In the genomic region with DNA sequence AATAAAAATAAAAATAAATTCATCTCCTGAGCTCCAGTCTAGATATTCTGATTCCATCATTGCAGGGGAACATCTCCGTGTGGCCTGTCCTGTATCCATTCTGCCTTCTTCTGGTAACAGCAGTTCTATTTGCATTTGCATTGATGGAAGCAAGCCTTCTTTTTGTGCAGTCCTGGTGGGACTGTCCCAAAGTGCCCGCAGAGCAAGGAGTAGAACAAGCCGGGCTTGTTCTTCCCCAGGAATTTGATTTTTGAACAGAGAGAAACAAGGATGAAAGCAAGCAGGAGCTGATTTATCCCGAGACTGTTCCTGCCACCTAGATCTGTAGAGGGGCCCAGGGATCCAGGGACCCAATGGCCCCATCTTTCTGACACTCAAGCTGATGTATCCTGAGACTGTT, we compare ENCODE assay signal across 24 cellular contexts.
"Had no signal": no experiment of that assay in that cellular context is flagged by ENCODE, and none has a peak within 500 bp of the region (broad histone marks: within the 10 kb centered on the region; RNA-seq: fewer than 3 reads in every experiment).

No MANE protein-coding gene starts in this region.

- H3K9me3 Mint-ChIP-seq: central memory CD8-positive, alpha-beta T cell; immature natural killer cell; naive thymus-derived CD8-positive, alpha-beta T cell; stimulated activated memory B cell treated with anti-CD40 and anti-IgM and Interleukin-4, amounts not matched to agents 10 μg/mL and 1 μg/mL and 100 μg/mL, for 72 hours; stimulated activated naive CD8-positive, alpha-beta T cell treated with anti-CD3 and anti-CD28 coated beads, Interleukin-15, Interleukin-2, amounts not matched to agents 100 ng/mL and 50 ng/mL, for 24 hours had no signal

- H3K27ac Mint-ChIP-seq: immature natural killer cell; naive thymus-derived CD8-positive, alpha-beta T cell; stimulated activated memory B cell treated with anti-CD40 and anti-IgM and Interleukin-4, amounts not matched to agents 10 μg/mL and 1 μg/mL and 100 μg/mL, for 72 hours; stimulated activated naive CD8-positive, alpha-beta T cell treated with anti-CD3 and anti-CD28 coated beads, Interleukin-15, Interleukin-2, amounts not matched to agents 100 ng/mL and 50 ng/mL, for 24 hours had no signal

- H3K27me3 ChIP-seq: esophagus muscularis mucosa, gastroesophageal sphincter, right lobe of liver, spleen, testis, tibial nerve, uterus had no signal

- H3K36me3 Mint-ChIP-seq: immature natural killer cell; naive thymus-derived CD8-positive, alpha-beta T cell; stimulated activated memory B cell treated with anti-CD40 and anti-IgM and Interleukin-4, amounts not matched to agents 10 μg/mL and 1 μg/mL and 100 μg/mL, for 72 hours had no signal

- H3K4me3 Mint-ChIP-seq: central memory CD8-positive, alpha-beta T cell; immature natural killer cell; naive thymus-derived CD8-positive, alpha-beta T cell; stimulated activated memory B cell treated with anti-CD40 and anti-IgM and Interleukin-4, amounts not matched to agents 10 μg/mL and 1 μg/mL and 100 μg/mL, for 72 hours; stimulated activated naive CD8-positive, alpha-beta T cell treated with anti-CD3 and anti-CD28 coated beads, Interleukin-15, Interleukin-2, amounts not matched to agents 100 ng/mL and 50 ng/mL, for 24 hours had no signal

- H3K27me3 Mint-ChIP-seq: stimulated activated memory B cell treated with anti-CD40 and anti-IgM and Interleukin-4, amounts not matched to agents 10 μg/mL and 1 μg/mL and 100 μg/mL, for 72 hours; stimulated activated naive CD8-positive, alpha-beta T cell treated with anti-CD3 and anti-CD28 coated beads, Interleukin-15, Interleukin-2, amounts not matched to agents 100 ng/mL and 50 ng/mL, for 24 hours had no signal

- H3K4me1 Mint-ChIP-seq: central memory CD8-positive, alpha-beta T cell; immature natural killer cell; naive thymus-derived CD8-positive, alpha-beta T cell; stimulated activated memory B cell treated with anti-CD40 and anti-IgM and Interleukin-4, amounts not matched to agents 10 μg/mL and 1 μg/mL and 100 μg/mL, for 72 hours had no signal

- H3K9me3 ChIP-seq: esophagus muscularis mucosa, gastroesophageal sphincter, mucosa of descending colon, psoas muscle, right lobe of liver, spleen, testis, tibial nerve, uterus had no signal

- H3K4me3 ChIP-seq: esophagus muscularis mucosa, gastroesophageal sphincter, mucosa of descending colon, psoas muscle, right lobe of liver, spleen, testis, tibial nerve, uterus had no signal

- H3K36me3 ChIP-seq: esophagus muscularis mucosa, gastroesophageal sphincter, right lobe of liver, spleen, tibial nerve, uterus had no signal

- DNase-seq: cortex of kidney; effector memory CD4-positive, alpha-beta T cell; immature natural killer cell; kidney; left cardiac atrium; left ventricle myocardium superior; mesendoderm; mucosa of descending colon; naive thymus-derived CD8-positive, alpha-beta T cell; psoas muscle; retina; right lobe of liver; spleen; stimulated activated CD4-positive, alpha-beta T cell treated with anti-CD3 and anti-CD28 coated beads, Interleukin-15, amount 100 ng/mL, for 24 hours; stimulated activated CD4-positive, alpha-beta T cell treated with anti-CD3 and anti-CD28 coated beads, Interleukin-1b, Interleukin-23, amount 100 ng/mL, for 48 hours; stimulated activated CD4-positive, alpha-beta T cell treated with anti-CD3 and anti-CD28 coated beads, Interleukin-4, amount 100 ng/mL, for 24 hours; testis; uterus had no signal

- H3K4me1 ChIP-seq: psoas muscle, right lobe of liver, uterus had no signal

- H3K27ac ChIP-seq: gastroesophageal sphincter, psoas muscle, right lobe of liver, spleen, testis, uterus had no signal

- ATAC-seq: gastroesophageal sphincter; left cardiac atrium; left ventricle myocardium superior; mucosa of descending colon; naive thymus-derived CD8-positive, alpha-beta T cell; psoas muscle; right lobe of liver; stimulated activated memory B cell treated with anti-CD40 and anti-IgM and Interleukin-4, amounts not matched to agents 10 μg/mL and 1 μg/mL and 100 μg/mL, for 72 hours had no signal
